24 cellular contexts compared by ENCODE assay signal in genomic region chr1:162175393-162175792, GRCh38.
DNase-seq lines count a peak whose midpoint lies in the region; ATAC-seq and TF ChIP-seq lines count a peak whose summit lies in the region.
"Had no signal": no experiment of that assay in that cellular context is flagged by ENCODE, and none has a peak within 500 bp of the region (broad histone marks: within the 10 kb centered on the region; RNA-seq: fewer than 3 reads in every experiment).

No MANE protein-coding gene starts in this region.

- peaks cover 14% of the 10 kb centered on the region; the same call in 1 of the 2 replicates for H3K79me2 ChIP-seq in GM23338 (replicated peaks; ENCODE audit: insufficient read depth)
- no peaks in the 10 kb centered on the region for H3K79me2 ChIP-seq in mesendoderm (ENCODE audit: control insufficient read depth, insufficient read depth, low read length)

- H3K4me1 Mint-ChIP-seq in GM23338 (peaks cover 70% of the 10 kb centered on the region), endothelial cell (ENCODE audit: unreplicated experiment) (peaks cover 52% of the 10 kb centered on the region)
- H3K4me1 Mint-ChIP-seq: activated naive CD4-positive, alpha-beta T cell treated with anti-CD3 and anti-CD28 coated beads, Interleukin-2, amount 50 U/mL, for 24 hours had no signal

- peaks cover 6% of the 10 kb centered on the region for H3K79me1 ChIP-seq in mesendoderm (ENCODE audit: low read length)

- no peak for TF ChIP-seq CTCF in GM23338 (conservative IDR thresholded peaks at IDR 0.05; ENCODE audit: low read depth in 2 of 2)
- TF ChIP-seq CTCF in endothelial cell (IDR thresholded peaks at IDR 0.05; ENCODE audit: unreplicated experiment): no peak

- peaks cover 8% of the 10 kb centered on the region; the same call in 1 of the 2 replicates for H3F3A ChIP-seq in GM23338 (replicated peaks; ENCODE audit: low read depth)

- H3K27me3 Mint-ChIP-seq in GM23338 (ENCODE audit: insufficient read depth, low read depth, poor library complexity) (peaks cover 3% of the 10 kb centered on the region), endothelial cell (ENCODE audit: unreplicated experiment) (peaks cover 8% of the 10 kb centered on the region)
- H3K27me3 Mint-ChIP-seq: dendritic cell treated with granulocyte-macrophage colony-stimulating factor and Interleukin-4, amounts not matched to agents 40 ng/mL and 50 ng/mL, for 4 days had no signal

- H3K9ac ChIP-seq in NT2/D1 (ENCODE audit: insufficient read length, low read depth) (no peak overlapping the region), mesendoderm (ENCODE audit: low read length) (no peak overlapping the region)

- H3K27ac ChIP-seq in GM23338 (ENCODE audit: low read depth) (no peak overlapping the region; the same call in 1 of the 2 replicates), mesendoderm (ENCODE audit: low read depth, low read length) (no peak overlapping the region)
- H3K27ac ChIP-seq: gastroesophageal sphincter, lower lobe of right lung, Peyer's patch, right atrium auricular region, upper lobe of left lung had no signal

- H3K36me3 ChIP-seq in GM23338 (ENCODE audit: insufficient read depth) (no peaks in the 10 kb centered on the region), NT2/D1 (ENCODE audit: insufficient read depth, insufficient read length, low read length) (no peaks in the 10 kb centered on the region), mesendoderm (ENCODE audit: control insufficient read depth, insufficient read depth, low read length) (no peaks in the 10 kb centered on the region)
- H3K36me3 ChIP-seq: gastroesophageal sphincter, lower lobe of right lung, Peyer's patch, right atrium auricular region, upper lobe of left lung had no signal

- H3K4me2 ChIP-seq in GM23338 (peak overlapping the region; percentile 52), mesendoderm (ENCODE audit: low read length) (no peak overlapping the region)

- no peak overlapping the region for H2BK15ac ChIP-seq in mesendoderm (replicated peaks; ENCODE audit: low read depth)

- WGBS in mesendoderm (ENCODE audit: extremely low coverage, insufficient coverage, low lambda C conversion rate): no CpG with 5 or more reads among the region's 5 CpGs

- H2BK120ac ChIP-seq in mesendoderm (ENCODE audit: low read depth, low read length): no peak overlapping the region

- H3K27me3 ChIP-seq in GM23338 (ENCODE audit: insufficient read depth) (no peaks in the 10 kb centered on the region), NT2/D1 (ENCODE audit: insufficient read depth, insufficient read length) (no peaks in the 10 kb centered on the region), mesendoderm (ENCODE audit: insufficient read depth, low read length, poor library complexity) (no peaks in the 10 kb centered on the region)
- H3K27me3 ChIP-seq: gastroesophageal sphincter, Peyer's patch, right atrium auricular region, upper lobe of left lung had no signal

- peaks cover 6% of the 10 kb centered on the region; the same call in 2 of the 3 replicates for H3K36me3 Mint-ChIP-seq in GM23338 (ENCODE audit: low read depth)
- no peaks in the 10 kb centered on the region for H3K36me3 Mint-ChIP-seq in endothelial cell (ENCODE audit: low read depth, unreplicated experiment)
- H3K36me3 Mint-ChIP-seq: activated CD4-positive, alpha-beta memory T cell treated with anti-CD3 and anti-CD28 coated beads for 36 hours; activated naive CD4-positive, alpha-beta T cell treated with anti-CD3 and anti-CD28 coated beads, Interleukin-2, amount 50 U/mL, for 24 hours had no signal

- no peak overlapping the region for H3K23ac ChIP-seq in mesendoderm (ENCODE audit: low read length)

- H3K4me3 ChIP-seq in GM23338 (no peak overlapping the region), NT2/D1 (ENCODE audit: insufficient read length, low read depth) (no peak overlapping the region), mesendoderm (ENCODE audit: low read length) (no peak overlapping the region)
- H3K4me3 ChIP-seq: gastroesophageal sphincter, lower lobe of right lung, Peyer's patch, right atrium auricular region, upper lobe of left lung had no signal

- H4K8ac ChIP-seq in mesendoderm (ENCODE audit: low read depth, low read length): no peak overlapping the region

- H3K4me3 Mint-ChIP-seq in GM23338 (peak overlapping the region; percentile 36), endothelial cell (ENCODE audit: unreplicated experiment) (peak overlapping the region; percentile 73)
- H3K4me3 Mint-ChIP-seq: activated CD4-positive, alpha-beta memory T cell treated with anti-CD3 and anti-CD28 coated beads for 36 hours; activated naive CD4-positive, alpha-beta T cell treated with anti-CD3 and anti-CD28 coated beads, Interleukin-2, amount 50 U/mL, for 24 hours; dendritic cell treated with granulocyte-macrophage colony-stimulating factor and Interleukin-4, amounts not matched to agents 40 ng/mL and 50 ng/mL, for 4 days had no signal

- DNase-seq in GM23338 (ENCODE audit: low spot score) (peak; percentile 75), NT2/D1 (ENCODE audit: low read depth, low spot score) (peak; percentile 79), endothelial cell (ENCODE audit: low spot score) (peak; percentile 36), mesendoderm (peak; percentile 82), DMS79 treated with DMSO at 0.1 percent for 48 hours (lab: John Stamatoyannopoulos, UW) (no peak), dermis blood vessel endothelial cell (no peak), Kasumi-1 (lab: John Stamatoyannopoulos, UW) (no peak)
- DNase-seq: activated CD4-positive, alpha-beta memory T cell treated with anti-CD3 and anti-CD28 coated beads for 36 hours; activated CD8-positive, alpha-beta memory T cell treated with anti-CD3 and anti-CD28 coated beads, Interleukin-2, amount 50 U/mL, for 48 hours; hippocampal formation; kidney; lower lobe of right lung; MV-4-11; NCI-H510A treated with DMSO at 0.1 percent for 48 hours; Peyer's patch; stimulated activated CD4-positive, alpha-beta T cell treated with anti-CD3 and anti-CD28 coated beads, Interleukin-2, amount 100 ng/mL, for 48 hours; T1000; upper lobe of left lung had no signal

- no peak overlapping the region for H2BK5ac ChIP-seq in mesendoderm (ENCODE audit: low read length)

- H3K9me3 ChIP-seq in NT2/D1 (ENCODE audit: insufficient read depth, low read length): no peaks in the 10 kb centered on the region
- H3K9me3 ChIP-seq: gastroesophageal sphincter, lower lobe of right lung, Peyer's patch, right atrium auricular region, upper lobe of left lung had no signal

- H3K9me3 Mint-ChIP-seq in GM23338 (no peaks in the 10 kb centered on the region), endothelial cell (ENCODE audit: unreplicated experiment) (no peaks in the 10 kb centered on the region)
- H3K9me3 Mint-ChIP-seq: activated CD4-positive, alpha-beta memory T cell treated with anti-CD3 and anti-CD28 coated beads for 36 hours; activated naive CD4-positive, alpha-beta T cell treated with anti-CD3 and anti-CD28 coated beads, Interleukin-2, amount 50 U/mL, for 24 hours; activated T-helper 2 cell treated with anti-CD3 and anti-CD28 coated beads, Interferon-gamma antibody, Interleukin-2, Interleukin-4, amounts not matched to agents 10 μg/mL and 5 μg/mL and 100 μg/mL, durations not matched to agents 14 hours and 24 hours and 36 hours; dendritic cell treated with granulocyte-macrophage colony-stimulating factor and Interleukin-4, amounts not matched to agents 40 ng/mL and 50 ng/mL, for 4 days had no signal

- no peak overlapping the region for H2AFZ ChIP-seq in GM23338

- H2AK5ac ChIP-seq in mesendoderm (ENCODE audit: low read length): no peak overlapping the region

- H3K56ac ChIP-seq in mesendoderm (ENCODE audit: low read length): no peak overlapping the region

- H3K4ac ChIP-seq in mesendoderm (ENCODE audit: low read depth, low read length): no peak overlapping the region

- H3K18ac ChIP-seq in mesendoderm (ENCODE audit: low read length): no peak overlapping the region

- no peak overlapping the region for H4K5ac ChIP-seq in mesendoderm (ENCODE audit: low read length)

- peaks cover 72% of the 10 kb centered on the region for H3K4me1 ChIP-seq in GM23338 (ENCODE audit: insufficient read depth)
- peaks cover 9% of the 10 kb centered on the region for H3K4me1 ChIP-seq in NT2/D1 (ENCODE audit: insufficient read depth, insufficient read length)
- peaks cover 9% of the 10 kb centered on the region for H3K4me1 ChIP-seq in mesendoderm (ENCODE audit: control insufficient read depth, low read depth, low read length)
- H3K4me1 ChIP-seq: gastroesophageal sphincter, lower lobe of right lung, right atrium auricular region, upper lobe of left lung had no signal

- ATAC-seq in GM23338 (peak; percentile 82), GM21737 (IDR thresholded peaks at IDR 0.05; ENCODE audit: unreplicated experiment) (no peak)
- ATAC-seq: gastroesophageal sphincter, lower lobe of right lung had no signal

- H3K9me2 ChIP-seq in GM23338 (ENCODE audit: insufficient read depth): 0 out of 2 replicates have a peak, but pooled peaks cover 8% of the 10 kb centered on the region

- 0 out of 2 replicates have a peak, but pooled peaks cover 4% of the 10 kb centered on the region for H4K20me1 ChIP-seq in GM23338 (replicated peaks; ENCODE audit: insufficient read depth)

- H3K27ac Mint-ChIP-seq in GM23338: peak overlapping the region; percentile 5
- peak overlapping the region; percentile 94 for H3K27ac Mint-ChIP-seq in endothelial cell (ENCODE audit: unreplicated experiment)
- H3K27ac Mint-ChIP-seq: activated CD4-positive, alpha-beta memory T cell treated with anti-CD3 and anti-CD28 coated beads for 36 hours; activated naive CD4-positive, alpha-beta T cell treated with anti-CD3 and anti-CD28 coated beads, Interleukin-2, amount 50 U/mL, for 24 hours; activated T-helper 2 cell treated with anti-CD3 and anti-CD28 coated beads, Interferon-gamma antibody, Interleukin-2, Interleukin-4, amounts not matched to agents 10 μg/mL and 5 μg/mL and 100 μg/mL, durations not matched to agents 14 hours and 24 hours and 36 hours; dendritic cell treated with granulocyte-macrophage colony-stimulating factor and Interleukin-4, amounts not matched to agents 40 ng/mL and 50 ng/mL, for 4 days had no signal

Comparison
In these comparisons a context has a peak if more than half of its experiments do, and no peak if none do; other contexts are left out.
1. DNase-seq: peak in GM23338 (single experiment), NT2/D1 (single experiment), endothelial cell (single experiment) and mesendoderm (single experiment); none in DMS79 treated with DMSO at 0.1 percent for 48 hours (single experiment), dermis blood vessel endothelial cell (single experiment) and Kasumi-1 (0 of 2).